Comparison of ENCODE assay signal across 32 cellular contexts in genomic region chr3:114374433-114374832, GRCh38.
"Had no signal": no experiment of that assay in that cellular context is flagged by ENCODE, and none has a peak within 500 bp of the region (broad histone marks: within the 10 kb centered on the region; RNA-seq: fewer than 3 reads in every experiment).

No MANE protein-coding gene starts in this region.

- ATAC-seq: activated CD8-positive, alpha-beta memory T cell treated with anti-CD3 and anti-CD28 coated beads, Interleukin-2, amount 10 ng/mL, durations not matched to agents 7 days and 5 days; activated naive CD8-positive, alpha-beta T cell treated with anti-CD3 and anti-CD28 coated beads, Interleukin-2, amount 50 U/mL, for 24 hours; PC-3 had no signal

- H3K36me3 ChIP-seq: Peyer's patch, WERI-Rb-1 had no signal

- H3K4me1 ChIP-seq: Peyer's patch had no signal

- H3K4me3 ChIP-seq: MG63, Peyer's patch had no signal

- DNase-seq: activated CD4-positive, alpha-beta memory T cell treated with anti-CD3 and anti-CD28 coated beads, Interleukin-2, amount 10 ng/mL, durations not matched to agents 7 days and 5 days; activated CD4-positive, alpha-beta T cell treated with anti-CD3 and anti-CD28 coated beads for 1 hour; activated CD4-positive, alpha-beta T cell treated with anti-CD3 and anti-CD28 coated beads for 48 hours; activated CD4-positive, CD25-positive, alpha-beta regulatory T cell; activated CD8-positive, alpha-beta memory T cell treated with anti-CD3 and anti-CD28 coated beads for 24 hours; activated CD8-positive, alpha-beta memory T cell treated with anti-CD3 and anti-CD28 coated beads, Interleukin-2, amount 10 ng/mL, durations not matched to agents 7 days and 5 days; activated CD8-positive, alpha-beta memory T cell treated with anti-CD3 and anti-CD28 coated beads, Interleukin-2, amount 50 U/mL, for 48 hours; activated effector memory CD4-positive, alpha-beta T cell treated with Interleukin-2 at 50 U/mL for 16 hours; activated naive CD4-positive, alpha-beta T cell treated with anti-CD3 and anti-CD28 coated beads, Interleukin-2, amount 10 ng/mL, durations not matched to agents 7 days and 5 days; activated naive CD8-positive, alpha-beta T cell treated with anti-CD3 and anti-CD28 coated beads, Interleukin-2, amount 50 U/mL, for 24 hours; activated T-cell treated with anti-CD3 and anti-CD28 coated beads, Interleukin-2, amount 50 U/mL, for 48 hours; aorta; Kasumi-1; KG1; MG63; MV-4-11; NCI-H1092; NCI-H1436 treated with DMSO at 0.1 percent for 48 hours; NCI-H1694 treated with DMSO at 0.1 percent for 48 hours; NCI-H2029; NCI-H345; NCI-H524 treated with DMSO at 0.1 percent for 48 hours; NCI-H748 treated with DMSO at 0.1 percent for 48 hours; NK-92 treated with Interleukin-12 subunit alpha and Interleukin-12 subunit beta, amount 100 ng/mL, for 24 hours; PC-3; Peyer's patch; RPMI8226; SIG-M5; SW 1271; T-helper 1 cell; T1000; WERI-Rb-1 had no signal

- H3K27me3 ChIP-seq: MG63, Peyer's patch had no signal

- H3K27ac ChIP-seq: Peyer's patch, WERI-Rb-1 had no signal

- H3K9me3 ChIP-seq: MG63, Peyer's patch had no signal
